In the genomic region with DNA sequence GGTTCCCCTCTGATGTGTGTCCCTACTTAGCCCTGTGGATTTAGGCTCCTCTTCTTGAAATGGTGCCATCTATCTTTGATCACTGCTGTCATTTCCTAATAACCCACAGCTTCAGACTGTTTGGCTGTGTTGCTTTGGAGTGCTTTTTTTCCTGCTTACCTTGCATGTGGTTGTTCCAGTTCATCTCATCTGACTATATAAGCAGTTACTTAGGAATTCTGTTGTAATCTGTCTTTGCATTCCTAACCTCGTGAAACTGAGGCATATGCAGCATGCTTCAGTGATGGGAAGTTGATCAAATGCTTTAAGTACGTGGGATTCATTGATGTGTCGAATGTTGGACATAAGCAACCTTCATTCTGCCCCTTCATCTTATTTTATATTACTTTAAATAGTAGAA, we compare ENCODE assay signal across 26 cellular contexts.
"Had no signal": no experiment of that assay in that cellular context is flagged by ENCODE, and none has a peak within 500 bp of the region (broad histone marks: within the 10 kb centered on the region; RNA-seq: fewer than 3 reads in every experiment).

No MANE protein-coding gene starts in this region.

- FAIRE-seq: kidney, urothelium cell line had no signal

- H3K4me3 Mint-ChIP-seq: dendritic cell treated with granulocyte-macrophage colony-stimulating factor and Interleukin-4, amounts not matched to agents 40 ng/mL and 50 ng/mL, for 4 days; effector memory CD8-positive, alpha-beta T cell; immature natural killer cell; memory B cell; naive thymus-derived CD8-positive, alpha-beta T cell; neural crest cell; type B pancreatic cell had no signal

- H3K27me3 ChIP-seq: esophagus squamous epithelium, gastroesophageal sphincter, ovary, sigmoid colon, suprapubic skin, thyroid gland had no signal

- H3K36me3 Mint-ChIP-seq: memory B cell, type B pancreatic cell had no signal

- H3K4me1 ChIP-seq: esophagus squamous epithelium, gastroesophageal sphincter, left ventricle myocardium inferior, lower lobe of right lung, sigmoid colon, suprapubic skin had no signal

- H3K4me1 Mint-ChIP-seq: immature natural killer cell; memory B cell; naive thymus-derived CD8-positive, alpha-beta T cell; neural crest cell had no signal

- H3K27ac Mint-ChIP-seq: dendritic cell treated with granulocyte-macrophage colony-stimulating factor and Interleukin-4, amounts not matched to agents 40 ng/mL and 50 ng/mL, for 4 days; effector memory CD8-positive, alpha-beta T cell; immature natural killer cell; memory B cell; naive thymus-derived CD8-positive, alpha-beta T cell; progenitor cell of endocrine pancreas; type B pancreatic cell had no signal

- H3K27ac ChIP-seq: epithelial cell of prostate, esophagus squamous epithelium, gastroesophageal sphincter, left ventricle myocardium inferior, lower lobe of right lung, ovary, sigmoid colon, skin epidermis, suprapubic skin, thyroid gland had no signal

- H3K9me3 Mint-ChIP-seq: memory B cell had no signal

- H3K9me3 ChIP-seq: esophagus squamous epithelium, gastroesophageal sphincter, left ventricle myocardium inferior, lower lobe of right lung, ovary, sigmoid colon, suprapubic skin, thyroid gland had no signal

- DNase-seq: cerebellar nuclear complex; effector memory CD8-positive, alpha-beta T cell; esophagus squamous epithelium; foreskin fibroblast; glutamatergic neuron; immature natural killer cell; kidney; left ventricle myocardium inferior; lower lobe of right lung; naive thymus-derived CD8-positive, alpha-beta T cell; nucleus accumbens; ovary; sigmoid colon; stimulated activated CD4-positive, alpha-beta T cell treated with anti-CD3 and anti-CD28 coated beads, Interleukin-2, amount 100 ng/mL, for 24 hours; stimulated activated naive CD4-positive, alpha-beta T cell treated with Interleukin-2 at 50 U/mL for 16 hours; thyroid gland had no signal

- H3K27me3 Mint-ChIP-seq: dendritic cell treated with granulocyte-macrophage colony-stimulating factor and Interleukin-4, amounts not matched to agents 40 ng/mL and 50 ng/mL, for 4 days; effector memory CD8-positive, alpha-beta T cell; naive thymus-derived CD8-positive, alpha-beta T cell; progenitor cell of endocrine pancreas; type B pancreatic cell had no signal

- H3K36me3 ChIP-seq: esophagus squamous epithelium, gastroesophageal sphincter, left ventricle myocardium inferior, lower lobe of right lung, ovary, sigmoid colon, suprapubic skin, thyroid gland had no signal

- ATAC-seq: effector memory CD8-positive, alpha-beta T cell; gastroesophageal sphincter; lower lobe of right lung; naive thymus-derived CD8-positive, alpha-beta T cell had no signal

- H3K4me3 ChIP-seq: esophagus squamous epithelium, gastroesophageal sphincter, left ventricle myocardium inferior, lower lobe of right lung, ovary, sigmoid colon, skin epidermis, suprapubic skin, thyroid gland had no signal
